8 cellular contexts compared by ENCODE assay signal in the genomic region with DNA sequence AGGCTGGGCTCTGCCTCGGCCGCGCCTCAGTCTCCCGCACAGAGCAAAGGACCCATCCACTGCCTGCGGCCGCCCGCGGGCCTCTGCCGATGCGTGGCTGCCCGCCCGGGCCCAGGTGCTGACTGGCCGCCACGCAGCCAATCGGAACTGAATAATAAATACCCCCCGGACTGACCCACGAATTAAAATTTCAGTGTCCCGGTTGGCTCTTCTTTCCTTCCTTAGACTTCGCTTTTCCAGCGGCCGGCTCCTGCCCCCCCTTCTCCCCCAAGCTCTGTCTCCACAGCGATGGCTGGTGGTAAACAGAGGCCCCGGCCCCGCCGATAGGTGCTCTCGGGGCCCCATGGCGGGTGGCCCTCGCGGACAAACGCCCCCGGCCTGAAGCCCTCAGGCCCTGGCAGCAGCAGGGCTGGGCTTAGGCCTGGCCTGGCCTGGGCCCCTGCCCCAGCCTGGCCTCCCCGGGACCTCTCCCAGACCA. TPM values are rescaled to one million over a fixed set of nuclear protein-coding genes. Genes with fewer than 3 reads are reported as not detected.
A peak's percentile ranks its signal among the peaks of the same experiment; 100 is the strongest.
DNase-seq lines count a peak whose midpoint lies in the region; ATAC-seq and TF ChIP-seq lines count a peak whose summit lies in the region.

No MANE protein-coding gene starts in this region.

- ATAC-seq in gastrocnemius medialis, result no peak

- H3K9me3 ChIP-seq in gastrocnemius medialis, result no peaks in the 10 kb centered on the region

- no peaks in the 10 kb centered on the region for H3K36me3 ChIP-seq in gastrocnemius medialis

- no peak for TF ChIP-seq CTCF in WI38 (IDR thresholded peaks at IDR 0.05; ENCODE audit: low read depth, low read length)
- peak in 2 of 5 experiments; percentile 2 to 9 for TF ChIP-seq CTCF in gastrocnemius medialis (IDR thresholded peaks at IDR 0.05 in 4 of 5, conservative IDR thresholded peaks at IDR 0.05 in 1 of 5)
- TF ChIP-seq CTCF in GM13976 (IDR thresholded peaks at IDR 0.05; ENCODE audit: borderline replicate concordance, control extremely low read depth, extremely low read depth, insufficient read depth, missing control alignments), result no peak

- intact Hi-C loops in gastrocnemius medialis (cut with DNase I; ENCODE audit: low total_unique reads), result loop anchor here (2.0 to 10.0 kb wide), 4 partner anchors 79 to 1969 kb away; a partner anchor contains a TSS

- H3K4me3 ChIP-seq in WI38 (ENCODE audit: low read depth, low read length) (peak overlapping the region; percentile 78), gastrocnemius medialis (peak overlapping the region; percentile 71 to 96 (median 82))

- in situ Hi-C loops in gastrocnemius medialis (cut with MboI; ENCODE audit: low sequenced_read_pairs in 4 of 4) (loop anchor here in 2 of 4 donors (10.0 kb wide), 2 partner anchors 59 to 79 kb away; a partner anchor contains a TSS), GM13976 (cut with MboI; ENCODE audit: low sequenced_read_pairs, unreplicated experiment) (no loop called here)

- TF ChIP-seq POLR2A in gastrocnemius medialis (IDR thresholded peaks at IDR 0.05), result peak; percentile 42 to 55

- no peaks in the 10 kb centered on the region for H3K27me3 ChIP-seq in gastrocnemius medialis

- peaks cover 51 to 53% of the 10 kb centered on the region in 2 donors for H3K4me1 ChIP-seq in gastrocnemius medialis

- peak overlapping the region; percentile 99 to 100 (median 100) for H3K27ac ChIP-seq in gastrocnemius medialis

- DNase-seq in DMS53 (lab: John Stamatoyannopoulos, UW) (peak; percentile 64), DMS53 treated with DMSO at 0.1 percent for 48 hours (lab: John Stamatoyannopoulos, UW; ENCODE audit: unreplicated experiment) (no peak), glomerular visceral epithelial cell (ENCODE audit: extremely low spot score) (peak; percentile 63), gastrocnemius medialis (peak in 1 of 2 donors; percentile 40), UCSD-AML1 (lab: John Stamatoyannopoulos, UW; ENCODE audit: unreplicated experiment) (no peak), SW480 (ENCODE audit: low spot score) (no peak), GM13976 (ENCODE audit: low spot score) (no peak)

RNA-seq across cellular contexts. Expression of a gene that starts 2.6 kb away (rescaled TPM):
- total RNA-seq in gastrocnemius medialis, result 100 to 1,000 TPM in 2 of 4 donors, 10 to 100 TPM in 2; 50.0 to 104 (median 91.9) TPM

RNA-seq across cellular contexts. Expression of a gene that starts 56.6 kb away (rescaled TPM):
- total RNA-seq in gastrocnemius medialis, result 10 to 100 TPM; 15.5 to 20.0 (median 17.5) TPM

RNA-seq across cellular contexts. Expression of a gene that starts 59.8 kb away (rescaled TPM):
- 100 to 1,000 TPM; 101 to 207 (median 138) TPM for total RNA-seq in gastrocnemius medialis

Comparison
In these comparisons a context has a peak if more than half of its experiments do, and no peak if none do; other contexts are left out.
1. DNase-seq: peak in DMS53 (single experiment) and glomerular visceral epithelial cell (single experiment); none in DMS53 treated with DMSO at 0.1 percent for 48 hours (single experiment), UCSD-AML1 (single experiment), SW480 (single experiment) and GM13976 (single experiment).